In the genomic region with DNA sequence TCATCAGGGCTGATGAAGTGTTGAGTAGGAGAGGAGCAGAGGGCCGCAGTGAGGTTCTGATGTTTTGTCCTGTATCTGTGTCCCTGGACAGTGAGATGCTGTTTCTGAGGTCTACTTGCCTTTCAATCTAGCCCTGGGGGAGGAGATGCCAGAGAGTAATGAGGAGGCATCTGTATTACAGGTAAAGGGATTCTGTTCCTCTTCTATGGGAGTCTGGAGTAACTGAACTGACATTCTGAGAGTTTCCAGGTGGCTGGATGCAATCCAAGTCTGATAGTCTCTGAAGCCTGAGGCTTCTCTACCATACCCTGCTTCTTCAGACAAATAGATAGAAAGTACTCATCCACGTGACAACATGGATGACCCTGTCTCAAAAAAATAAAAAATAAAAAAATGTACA, we compare ENCODE assay signal across 21 cellular contexts.
"Had no signal": no experiment of that assay in that cellular context is flagged by ENCODE, and none has a peak within 500 bp of the region (broad histone marks: within the 10 kb centered on the region; RNA-seq: fewer than 3 reads in every experiment).

No MANE protein-coding gene starts in this region.

- H3K27me3 Mint-ChIP-seq: activated CD4-positive, alpha-beta T cell treated with anti-CD3 and anti-CD28 coated beads, Interleukin-2, amount 10 ng/mL, durations not matched to agents 7 days and 5 days had no signal

- DNase-seq: activated CD4-positive, alpha-beta T cell treated with anti-CD3 and anti-CD28 coated beads, Interleukin-2, amount 10 ng/mL, durations not matched to agents 7 days and 5 days; activated CD8-positive, alpha-beta T cell treated with anti-CD3 and anti-CD28 coated beads, Interleukin-2, amount 10 ng/mL, durations not matched to agents 7 days and 5 days; activated naive CD4-positive, alpha-beta T cell treated with anti-CD3 and anti-CD28 coated beads for 36 hours; activated T-cell treated with anti-CD3 and anti-CD28 coated beads, Interleukin-2, amount 50 U/mL, for 24 hours; anterior cingulate cortex; brain microvascular endothelial cell; central memory CD4-positive, alpha-beta T cell; colonic mucosa; heart left ventricle; kidney; left lung; midbrain; occipital lobe; posterior cingulate gyrus; stimulated activated CD4-positive, alpha-beta T cell treated with anti-CD3 and anti-CD28 coated beads, Interleukin-2, amount 100 ng/mL, for 48 hours; T1000; upper lobe of right lung had no signal

- H3K4me3 Mint-ChIP-seq: activated CD4-positive, alpha-beta T cell treated with anti-CD3 and anti-CD28 coated beads, Interleukin-2, amount 10 ng/mL, durations not matched to agents 7 days and 5 days; activated CD8-positive, alpha-beta T cell treated with anti-CD3 and anti-CD28 coated beads, Interleukin-2, amount 10 ng/mL, durations not matched to agents 7 days and 5 days; activated naive CD4-positive, alpha-beta T cell treated with anti-CD3 and anti-CD28 coated beads for 36 hours; activated T-cell treated with anti-CD3 and anti-CD28 coated beads, Interleukin-2, amount 50 U/mL, for 24 hours; nephron; stimulated activated effector memory CD8-positive, alpha-beta T cell treated with anti-CD3 and anti-CD28 coated beads, Interleukin-12 subunit alpha, Interleukin-12 subunit beta, amount 100 ng/mL, for 72 hours had no signal

- H3K4me1 Mint-ChIP-seq: activated CD4-positive, alpha-beta T cell treated with anti-CD3 and anti-CD28 coated beads, Interleukin-2, amount 10 ng/mL, durations not matched to agents 7 days and 5 days had no signal

- H3K27ac Mint-ChIP-seq: activated CD4-positive, alpha-beta T cell treated with anti-CD3 and anti-CD28 coated beads, Interleukin-2, amount 10 ng/mL, durations not matched to agents 7 days and 5 days; activated CD8-positive, alpha-beta T cell treated with anti-CD3 and anti-CD28 coated beads, Interleukin-2, amount 10 ng/mL, durations not matched to agents 7 days and 5 days; activated naive CD4-positive, alpha-beta T cell treated with anti-CD3 and anti-CD28 coated beads for 36 hours; activated T-cell treated with anti-CD3 and anti-CD28 coated beads, Interleukin-2, amount 50 U/mL, for 24 hours; activated T-helper 2 cell treated with anti-CD3 and anti-CD28 coated beads, Interferon-gamma antibody, Interleukin-2, Interleukin-4, amounts not matched to agents 10 μg/mL and 5 μg/mL and 100 μg/mL, durations not matched to agents 14 hours and 24 hours and 36 hours; nephron; stimulated activated effector memory CD8-positive, alpha-beta T cell treated with anti-CD3 and anti-CD28 coated beads, Interleukin-12 subunit alpha, Interleukin-12 subunit beta, amount 100 ng/mL, for 72 hours had no signal

- H3K36me3 Mint-ChIP-seq: stimulated activated effector memory CD8-positive, alpha-beta T cell treated with anti-CD3 and anti-CD28 coated beads, Interleukin-12 subunit alpha, Interleukin-12 subunit beta, amount 100 ng/mL, for 72 hours had no signal

- H3K9me3 Mint-ChIP-seq: activated CD4-positive, alpha-beta T cell treated with anti-CD3 and anti-CD28 coated beads, Interleukin-2, amount 10 ng/mL, durations not matched to agents 7 days and 5 days; activated naive CD4-positive, alpha-beta T cell treated with anti-CD3 and anti-CD28 coated beads for 36 hours; activated T-cell treated with anti-CD3 and anti-CD28 coated beads, Interleukin-2, amount 50 U/mL, for 24 hours; activated T-helper 2 cell treated with anti-CD3 and anti-CD28 coated beads, Interferon-gamma antibody, Interleukin-2, Interleukin-4, amounts not matched to agents 10 μg/mL and 5 μg/mL and 100 μg/mL, durations not matched to agents 14 hours and 24 hours and 36 hours; nephron; stimulated activated effector memory CD8-positive, alpha-beta T cell treated with anti-CD3 and anti-CD28 coated beads, Interleukin-12 subunit alpha, Interleukin-12 subunit beta, amount 100 ng/mL, for 72 hours had no signal

- ATAC-seq: activated CD8-positive, alpha-beta T cell treated with anti-CD3 and anti-CD28 coated beads, Interleukin-2, amount 10 ng/mL, durations not matched to agents 7 days and 5 days; gastroesophageal sphincter; stimulated activated effector memory CD8-positive, alpha-beta T cell treated with anti-CD3 and anti-CD28 coated beads, Interleukin-12 subunit alpha, Interleukin-12 subunit beta, amount 100 ng/mL, for 72 hours had no signal
